1 cellular context compared by ENCODE assay signal in genomic region chr5:151772029-151772867, GRCh38.
A peak's percentile ranks its signal among the peaks of the same experiment; 100 is the strongest.
TF ChIP-seq lines count a peak whose summit lies in the region.

No MANE protein-coding gene starts in this region.

TF ChIP-seq in K562, 482 proteins besides CTCF, POLR2A, EP300 and RAD21 (continued from another document and continues in another):
- TF ChIP-seq CEBPB (tag; IDR thresholded peaks at IDR 0.05) = no peak
- TF ChIP-seq SUPT5H (IDR thresholded peaks at IDR 0.05) = no peak; the same call in 1 of the 2 replicates
- TF ChIP-seq ZNF740 (CRISPR knock-in tag; IDR thresholded peaks at IDR 0.05) = no peak
- TF ChIP-seq ZNF740 (tag; IDR thresholded peaks at IDR 0.05) = no peak
- TF ChIP-seq ELK3 (CRISPR knock-in tag; IDR thresholded peaks at IDR 0.05) = no peak
- no peak for TF ChIP-seq HMG20A (CRISPR knock-in tag; conservative IDR thresholded peaks at IDR 0.05)
- no peak for TF ChIP-seq SETDB1 (IDR thresholded peaks at IDR 0.05; ENCODE audit: low read length)
- TF ChIP-seq ZNF23 (CRISPR knock-in tag; IDR thresholded peaks at IDR 0.05) = no peak
- no peak for TF ChIP-seq ELK1 (CRISPR knock-in tag; IDR thresholded peaks at IDR 0.05)
- TF ChIP-seq ZNF57 (CRISPR knock-in tag; IDR thresholded peaks at IDR 0.05) = no peak
- TF ChIP-seq ZNF589 (CRISPR knock-in tag; IDR thresholded peaks at IDR 0.05; ENCODE audit: low read depth) = no peak
- TF ChIP-seq NKRF (IDR thresholded peaks at IDR 0.05; ENCODE audit: borderline replicate concordance) = no peak
- no peak for TF ChIP-seq GABPA (tag; conservative IDR thresholded peaks at IDR 0.05; ENCODE audit: low read depth)
- no peak for TF ChIP-seq TAF1 (IDR thresholded peaks at IDR 0.05; ENCODE audit: control insufficient read depth, extremely low read depth, insufficient read depth, low read length, severe bottlenecking)
- no peak for TF ChIP-seq AFF1 (IDR thresholded peaks at IDR 0.05; ENCODE audit: low read depth in 1 of 2, partially characterized antibody in 2 of 2)
- peak; percentile 88 for TF ChIP-seq POLR2G (IDR thresholded peaks at IDR 0.05; ENCODE audit: low read depth, low read length)
- TF ChIP-seq ZNF584 (CRISPR knock-in tag; IDR thresholded peaks at IDR 0.05; ENCODE audit: low read depth) = no peak
- TF ChIP-seq ZBTB8A (IDR thresholded peaks at IDR 0.05; ENCODE audit: partially characterized antibody) = no peak
- no peak for TF ChIP-seq NFXL1 (CRISPR knock-in tag; IDR thresholded peaks at IDR 0.05)
- no peak for TF ChIP-seq RFX7 (CRISPR knock-in tag; IDR thresholded peaks at IDR 0.05)
- no peak for TF ChIP-seq BRCA1 (IDR thresholded peaks at IDR 0.05)
- TF ChIP-seq BRCA1 (CRISPR knock-in tag; IDR thresholded peaks at IDR 0.05) = no peak
- no peak for TF ChIP-seq ILK (tag; IDR thresholded peaks at IDR 0.05; ENCODE audit: borderline replicate concordance, low read depth)
- peak; percentile 76 for TF ChIP-seq PHF8 (IDR thresholded peaks at IDR 0.05; ENCODE audit: borderline replicate concordance, low read length)
- no peak for TF ChIP-seq NR2C2 (CRISPR knock-in tag; IDR thresholded peaks at IDR 0.05)
- no peak for TF ChIP-seq NR2C2 (tag; IDR thresholded peaks at IDR 0.05)
- TF ChIP-seq BCLAF1 (IDR thresholded peaks at IDR 0.05; ENCODE audit: borderline replicate concordance in 1 of 2, control insufficient read depth in 1 of 2, low read depth in 2 of 2, low read length in 1 of 2) = no peak
- peak; percentile 81; the same call in 1 of the 2 replicates for TF ChIP-seq ARID4B (CRISPR knock-in tag; IDR thresholded peaks at IDR 0.05)
- no peak for TF ChIP-seq ZBTB2 (IDR thresholded peaks at IDR 0.05)
- TF ChIP-seq TRIM28 (IDR thresholded peaks at IDR 0.05) = no peak
- no peak for TF ChIP-seq HOMEZ (CRISPR knock-in tag; IDR thresholded peaks at IDR 0.05)
- TF ChIP-seq ASH1L (IDR thresholded peaks at IDR 0.05; ENCODE audit: borderline replicate concordance, low read depth, partially characterized antibody) = no peak
- peak; percentile 10; the same call in 1 of the 2 replicates for TF ChIP-seq ZNF143 (CRISPR knock-in tag; IDR thresholded peaks at IDR 0.05)
- no peak for TF ChIP-seq ZNF408 (CRISPR knock-in tag; IDR thresholded peaks at IDR 0.05; ENCODE audit: low read depth)
- no peak for TF ChIP-seq TRIM24 (IDR thresholded peaks at IDR 0.05)
- TF ChIP-seq KDM4B (IDR thresholded peaks at IDR 0.05; ENCODE audit: borderline replicate concordance in 2 of 2, low read depth in 1 of 2) = no peak
- no peak for TF ChIP-seq RHOXF2B (CRISPR knock-in tag; conservative IDR thresholded peaks at IDR 0.05)
- no peak for TF ChIP-seq ELF4 (CRISPR knock-in tag; IDR thresholded peaks at IDR 0.05)
- TF ChIP-seq IRF9 (tag; IDR thresholded peaks at IDR 0.05) = no peak
- no peak; the same call in 1 of the 2 replicates for TF ChIP-seq CREM (IDR thresholded peaks at IDR 0.05; ENCODE audit: low read depth)
- TF ChIP-seq ZNF41 (CRISPR knock-in tag; conservative IDR thresholded peaks at IDR 0.05) = no peak
